1 cellular context compared by ENCODE assay signal in the genomic region with DNA sequence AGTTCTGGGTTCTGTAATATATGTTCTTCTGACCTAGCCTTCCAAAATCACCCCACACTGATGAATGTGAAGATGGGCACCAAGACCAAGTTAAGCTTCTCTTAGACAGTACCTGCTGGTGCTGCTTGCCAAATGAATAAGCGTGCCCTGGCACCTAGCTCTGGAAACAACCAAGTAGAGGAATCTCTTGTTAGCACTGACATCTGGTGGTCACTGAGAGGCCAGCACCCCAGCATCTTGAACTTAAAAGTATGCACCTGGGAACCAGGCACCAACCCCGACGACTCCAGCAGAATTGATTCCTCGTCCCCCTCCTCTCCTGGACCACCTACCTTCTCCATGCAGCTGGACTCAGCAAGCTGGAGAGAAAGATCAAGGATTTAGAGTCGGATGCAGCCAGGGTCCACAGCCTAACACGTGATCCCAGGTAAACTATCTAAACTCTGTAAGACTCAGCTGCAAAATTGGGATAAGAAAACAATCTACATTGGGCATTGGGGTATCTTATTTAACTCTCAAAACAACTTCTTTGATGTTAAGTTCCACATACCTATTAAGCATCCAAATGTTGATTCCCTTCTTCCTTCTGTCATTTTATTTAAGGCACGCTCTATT.
TF ChIP-seq lines count a peak whose summit lies in the region.

No MANE protein-coding gene starts in this region.

TF ChIP-seq in SK-N-SH treated with all-trans-retinoic acid at 6 μM for 48 hours, 23 proteins besides CTCF, POLR2A, EP300 and RAD21 (continued from another document):
- TF ChIP-seq, protein P1, sequence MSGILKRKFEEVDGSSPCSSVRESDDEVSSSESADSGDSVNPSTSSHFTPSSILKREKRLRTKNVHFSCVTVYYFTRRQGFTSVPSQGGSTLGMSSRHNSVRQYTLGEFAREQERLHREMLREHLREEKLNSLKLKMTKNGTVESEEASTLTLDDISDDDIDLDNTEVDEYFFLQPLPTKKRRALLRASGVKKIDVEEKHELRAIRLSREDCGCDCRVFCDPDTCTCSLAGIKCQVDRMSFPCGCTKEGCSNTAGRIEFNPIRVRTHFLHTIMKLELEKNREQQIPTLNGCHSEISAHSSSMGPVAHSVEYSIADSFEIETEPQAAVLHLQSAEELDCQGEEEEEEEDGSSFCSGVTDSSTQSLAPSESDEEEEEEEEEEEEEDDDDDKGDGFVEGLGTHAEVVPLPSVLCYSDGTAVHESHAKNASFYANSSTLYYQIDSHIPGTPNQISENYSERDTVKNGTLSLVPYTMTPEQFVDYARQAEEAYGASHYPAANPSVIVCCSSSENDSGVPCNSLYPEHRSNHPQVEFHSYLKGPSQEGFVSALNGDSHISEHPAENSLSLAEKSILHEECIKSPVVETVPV (CRISPR knock-in tag; IDR thresholded peaks at IDR 0.05): no peak
- TF ChIP-seq, protein P2, sequence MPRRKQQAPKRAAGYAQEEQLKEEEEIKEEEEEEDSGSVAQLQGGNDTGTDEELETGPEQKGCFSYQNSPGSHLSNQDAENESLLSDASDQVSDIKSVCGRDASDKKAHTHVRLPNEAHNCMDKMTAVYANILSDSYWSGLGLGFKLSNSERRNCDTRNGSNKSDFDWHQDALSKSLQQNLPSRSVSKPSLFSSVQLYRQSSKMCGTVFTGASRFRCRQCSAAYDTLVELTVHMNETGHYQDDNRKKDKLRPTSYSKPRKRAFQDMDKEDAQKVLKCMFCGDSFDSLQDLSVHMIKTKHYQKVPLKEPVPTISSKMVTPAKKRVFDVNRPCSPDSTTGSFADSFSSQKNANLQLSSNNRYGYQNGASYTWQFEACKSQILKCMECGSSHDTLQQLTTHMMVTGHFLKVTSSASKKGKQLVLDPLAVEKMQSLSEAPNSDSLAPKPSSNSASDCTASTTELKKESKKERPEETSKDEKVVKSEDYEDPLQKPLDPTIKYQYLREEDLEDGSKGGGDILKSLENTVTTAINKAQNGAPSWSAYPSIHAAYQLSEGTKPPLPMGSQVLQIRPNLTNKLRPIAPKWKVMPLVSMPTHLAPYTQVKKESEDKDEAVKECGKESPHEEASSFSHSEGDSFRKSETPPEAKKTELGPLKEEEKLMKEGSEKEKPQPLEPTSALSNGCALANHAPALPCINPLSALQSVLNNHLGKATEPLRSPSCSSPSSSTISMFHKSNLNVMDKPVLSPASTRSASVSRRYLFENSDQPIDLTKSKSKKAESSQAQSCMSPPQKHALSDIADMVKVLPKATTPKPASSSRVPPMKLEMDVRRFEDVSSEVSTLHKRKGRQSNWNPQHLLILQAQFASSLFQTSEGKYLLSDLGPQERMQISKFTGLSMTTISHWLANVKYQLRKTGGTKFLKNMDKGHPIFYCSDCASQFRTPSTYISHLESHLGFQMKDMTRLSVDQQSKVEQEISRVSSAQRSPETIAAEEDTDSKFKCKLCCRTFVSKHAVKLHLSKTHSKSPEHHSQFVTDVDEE (CRISPR knock-in tag; IDR thresholded peaks at IDR 0.05): no peak
- TF ChIP-seq GLIS3 (CRISPR knock-in tag; IDR thresholded peaks at IDR 0.05) (no peak), SNAI2 (CRISPR knock-in tag; IDR thresholded peaks at IDR 0.05) (no peak), ZC3H10 (CRISPR knock-in tag; IDR thresholded peaks at IDR 0.05) (no peak), ZNF70 (CRISPR knock-in tag; IDR thresholded peaks at IDR 0.05) (no peak), ZFP30 (CRISPR knock-in tag; IDR thresholded peaks at IDR 0.05) (no peak), CSDC2 (CRISPR knock-in tag; IDR thresholded peaks at IDR 0.05) (no peak), ISL1 (CRISPR knock-in tag; IDR thresholded peaks at IDR 0.05) (no peak)
- TF ChIP-seq, protein P3, sequence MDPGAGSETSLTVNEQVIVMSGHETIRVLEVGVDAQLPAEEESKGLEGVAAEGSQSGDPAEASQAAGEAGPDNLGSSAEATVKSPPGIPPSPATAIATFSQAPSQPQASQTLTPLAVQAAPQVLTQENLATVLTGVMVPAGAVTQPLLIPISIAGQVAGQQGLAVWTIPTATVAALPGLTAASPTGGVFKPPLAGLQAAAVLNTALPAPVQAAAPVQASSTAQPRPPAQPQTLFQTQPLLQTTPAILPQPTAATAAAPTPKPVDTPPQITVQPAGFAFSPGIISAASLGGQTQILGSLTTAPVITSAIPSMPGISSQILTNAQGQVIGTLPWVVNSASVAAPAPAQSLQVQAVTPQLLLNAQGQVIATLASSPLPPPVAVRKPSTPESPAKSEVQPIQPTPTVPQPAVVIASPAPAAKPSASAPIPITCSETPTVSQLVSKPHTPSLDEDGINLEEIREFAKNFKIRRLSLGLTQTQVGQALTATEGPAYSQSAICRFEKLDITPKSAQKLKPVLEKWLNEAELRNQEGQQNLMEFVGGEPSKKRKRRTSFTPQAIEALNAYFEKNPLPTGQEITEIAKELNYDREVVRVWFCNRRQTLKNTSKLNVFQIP (CRISPR knock-in tag; IDR thresholded peaks at IDR 0.05; ENCODE audit: borderline replicate concordance, low read depth): no peak
